In the genomic region with DNA sequence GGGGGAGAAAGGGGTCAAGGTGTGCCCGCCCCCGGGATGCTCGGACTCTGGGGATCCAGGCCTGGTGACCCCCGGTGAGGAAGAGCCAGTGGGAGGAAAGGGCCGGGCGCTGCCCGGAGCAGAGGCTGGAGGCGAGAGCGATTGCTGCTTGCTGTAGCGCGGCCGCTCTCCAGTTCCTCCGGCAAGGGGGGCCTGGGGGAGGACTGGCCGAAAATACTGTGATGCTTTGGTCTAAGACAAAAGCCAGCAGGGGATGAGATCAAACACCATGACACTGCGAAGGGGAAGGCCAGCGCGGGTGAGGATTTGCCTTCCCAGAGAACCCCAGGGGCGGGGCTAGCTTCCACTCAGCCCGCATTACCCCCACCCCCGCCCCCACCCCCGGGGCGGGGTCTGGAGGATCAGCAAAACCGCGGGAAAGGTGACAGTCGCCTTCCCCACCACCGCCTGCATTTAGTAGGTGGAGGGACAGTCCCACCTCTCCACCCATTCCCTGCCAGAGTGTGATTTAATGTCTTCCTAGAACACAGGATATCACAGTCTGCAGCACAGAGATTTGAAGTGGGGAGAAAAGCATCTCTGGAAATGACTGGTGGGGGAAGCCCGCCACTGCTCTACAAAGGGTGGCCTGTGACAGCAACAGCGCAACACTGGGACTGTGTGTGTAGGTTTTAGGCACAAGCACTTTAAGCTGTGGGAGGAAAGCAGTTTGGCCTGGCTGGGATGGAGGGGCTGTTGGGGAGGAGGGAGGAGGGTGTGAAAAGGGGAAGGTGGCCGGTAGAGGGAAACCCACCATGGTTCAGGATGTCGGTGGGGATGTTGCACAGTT, we compare ENCODE assay signal across 8 cellular contexts. TPM values are rescaled to one million over a fixed set of nuclear protein-coding genes. Genes with fewer than 3 reads are reported as not detected.
A peak's percentile ranks its signal among the peaks of the same experiment; 100 is the strongest.
DNase-seq lines count a peak whose midpoint lies in the region; TF ChIP-seq lines count a peak whose summit lies in the region.

No MANE protein-coding gene starts in this region.

- H3K9ac ChIP-seq in GM23248: peak overlapping the region; percentile 86

- H3K27me3 ChIP-seq in GM23248 (replicated peaks; ENCODE audit: insufficient read depth): no peaks in the 10 kb centered on the region
- no peaks in the 10 kb centered on the region for H3K27me3 ChIP-seq in cardiac muscle cell
- H3K27me3 ChIP-seq in uterus: no peaks in the 10 kb centered on the region

- 2 to 3% methylated on average over 20 to 28 of the region's 30 CpGs for WGBS in GM23248 (ENCODE audit: low coverage in 1 of 2, low lambda C conversion rate in 2 of 2, missing lambda C conversion rate in 2 of 2), 2 experiments

- peaks cover 42% of the 10 kb centered on the region for H3F3A ChIP-seq in GM23248 (ENCODE audit: insufficient read depth)

- peak overlapping the region; percentile 80 for H3K4me2 ChIP-seq in GM23248 (ENCODE audit: unreplicated experiment)

- H3K79me2 ChIP-seq in GM23248 (ENCODE audit: insufficient read depth): peaks cover 85% of the 10 kb centered on the region

- H3K4me3 ChIP-seq in GM23248 (peak overlapping the region; percentile 67), cardiac muscle cell (peak overlapping the region; percentile 25), uterus (peak overlapping the region; percentile 29 to 33)

- H3K4me1 ChIP-seq in GM23248 (ENCODE audit: insufficient read depth): peaks cover 46% of the 10 kb centered on the region
- peaks cover 27% of the 10 kb centered on the region for H3K4me1 ChIP-seq in cardiac muscle cell (ENCODE audit: low read depth)
- H3K4me1 ChIP-seq in uterus: peaks cover 0 to 28% of the 10 kb centered on the region in 2 donors

- H3K9me2 ChIP-seq in GM23248 (ENCODE audit: insufficient read depth): no peaks in the 10 kb centered on the region

- H4K20me1 ChIP-seq in GM23248 (ENCODE audit: insufficient read depth): no peaks in the 10 kb centered on the region

- H3K9me3 ChIP-seq in GM23248 (ENCODE audit: low read depth) (no peaks in the 10 kb centered on the region), cardiac muscle cell (ENCODE audit: low read depth) (no peaks in the 10 kb centered on the region), uterus (no peaks in the 10 kb centered on the region)

- H3K36me3 ChIP-seq in GM23248 (ENCODE audit: low read depth) (0 out of 2 replicates have a peak, but pooled peaks cover 2% of the 10 kb centered on the region), cardiac muscle cell (no peaks in the 10 kb centered on the region), uterus (no peaks in the 10 kb centered on the region)

- H2AFZ ChIP-seq in GM23248: no peak overlapping the region

- DNase-seq in DMS53 treated with DMSO at 0.1 percent for 48 hours (lab: John Stamatoyannopoulos, UW; ENCODE audit: unreplicated experiment): peak; percentile 22
- DNase-seq in GM23248: peak; percentile 85
- DNase-seq in Kasumi-1 (lab: John Stamatoyannopoulos, UW): peak; percentile 42 to 66
- DNase-seq in SHP77 treated with DMSO at 0.1 percent for 48 hours (lab: John Stamatoyannopoulos, UW): peak; percentile 68
- peak; percentile 61 for DNase-seq in activated gamma-delta T cell treated with anti-CD3 and anti-CD28 coated beads, Interleukin-2, amount 50 U/mL, for 16 hours (ENCODE audit: low read depth)
- peak; percentile 45 to 48 for DNase-seq in cardiac muscle cell (ENCODE audit: low read depth in 1 of 2, low spot score in 1 of 2)
- peak in 8 of 10 donors; percentile 29 to 92 (median 54) for DNase-seq in posterior cingulate gyrus
- DNase-seq in uterus: peak; percentile 53 to 74

- intact Hi-C loops in posterior cingulate gyrus (cut with DNase I) (no loop called here), uterus (cut with DNase I; ENCODE audit: low total_unique reads) (no loop called here)

- in situ Hi-C loops in GM23248 (cut with MboI): no loop called here

- TF ChIP-seq POLR2A in uterus (IDR thresholded peaks at IDR 0.05): no peak

- TF ChIP-seq CTCF in cardiac muscle cell (IDR thresholded peaks at IDR 0.05; ENCODE audit: low read depth, low read length) (no peak), uterus (IDR thresholded peaks at IDR 0.05) (no peak)

- H3K27ac ChIP-seq in GM23248: peak overlapping the region; percentile 90
- peak overlapping the region; percentile 79 for H3K27ac ChIP-seq in cardiac muscle cell
- peak overlapping the region; percentile 17 to 68 for H3K27ac ChIP-seq in uterus

RNA-seq across cellular contexts. Expression of a gene that starts 25.7 kb away (rescaled TPM):
- total RNA-seq in GM23248 (2014; rRNA removed; shearing (Covaris generic)): 675 and 756 TPM in 2 replicates
- 221 and 222 TPM in 2 replicates for polyA plus RNA-seq in GM23248 (2016; fragmentation: Nextera tagmentation; extraction: Ambion mirVana)
- total RNA-seq in cardiac muscle cell: 76.0 and 136 TPM in 2 replicates
- polyA plus RNA-seq in cardiac muscle cell: 53.1 and 90.3 TPM in 2 replicates
- 100 to 1,000 TPM in 2 of 4 donors, 10 to 100 TPM in 2; 30.7 to 273 (median 102) TPM for total RNA-seq in uterus

Comparison
In these comparisons a context has a peak if more than half of its experiments do, and no peak if none do; other contexts are left out.
1. Peak in every context shown above with its lines: DNase-seq, H3K4me3 ChIP-seq and H3K27ac ChIP-seq.
2. DNase-seq: peak in every context shown above with its lines; median percentile 85 in GM23248; 68 in SHP77 treated with DMSO at 0.1 percent for 48 hours; 64 in uterus; 61 in activated gamma-delta T cell treated with anti-CD3 and anti-CD28 coated beads, Interleukin-2, amount 50 U/mL, for 16 hours; 54 in posterior cingulate gyrus; 54 in Kasumi-1; 46 in cardiac muscle cell; 22 in DMS53 treated with DMSO at 0.1 percent for 48 hours.